8 cellular contexts compared by ENCODE assay signal in genomic region chr19:38389101-38389925, GRCh38. TPM values are rescaled to one million over a fixed set of nuclear protein-coding genes. Genes with fewer than 3 reads are reported as not detected.
DNase-seq lines count a peak whose midpoint lies in the region; ATAC-seq and TF ChIP-seq lines count a peak whose summit lies in the region.

No MANE protein-coding gene starts in this region.

- ATAC-seq in GM21825 (IDR thresholded peaks at IDR 0.05; ENCODE audit: unreplicated experiment): no peak

- TF ChIP-seq CTCF in mesothelial cell of epicardium (IDR thresholded peaks at IDR 0.05; ENCODE audit: unreplicated experiment): no peak

- H3K27me3 Mint-ChIP-seq in mesothelial cell of epicardium (ENCODE audit: low read depth): peaks cover 25% of the 10 kb centered on the region

- peaks cover 4% of the 10 kb centered on the region for H3K9me3 Mint-ChIP-seq in mesothelial cell of epicardium

- peaks cover 16% of the 10 kb centered on the region for H3K4me1 Mint-ChIP-seq in mesothelial cell of epicardium

- H3K36me3 Mint-ChIP-seq in mesothelial cell of epicardium: peaks cover 17% of the 10 kb centered on the region

- peak overlapping the region; percentile 57 for H3K27ac ChIP-seq in cingulate gyrus (ENCODE audit: low read depth, low read length)

- DNase-seq in DMS153 (lab: John Stamatoyannopoulos, UW): peak; percentile 14
- no peak for DNase-seq in DMS153 treated with DMSO at 0.1 percent for 48 hours (lab: John Stamatoyannopoulos, UW; ENCODE audit: unreplicated experiment)
- peak; percentile 35 for DNase-seq in NCI-H510A (lab: John Stamatoyannopoulos, UW)
- DNase-seq in mesothelial cell of epicardium (ENCODE audit: low spot score in 2 of 2, unreplicated experiment in 2 of 2): no peak
- DNase-seq in NCI-H1694 (lab: John Stamatoyannopoulos, UW): no peak
- no peak for DNase-seq in Kasumi-1 (lab: John Stamatoyannopoulos, UW)

- H3K27ac Mint-ChIP-seq in mesothelial cell of epicardium: peak overlapping the region; percentile 25

- peak overlapping the region; percentile 71 for H3K4me3 Mint-ChIP-seq in mesothelial cell of epicardium

RNA-seq across cellular contexts. Expression of gene SPRED3, which starts 0.8 kb away (rescaled TPM):
- total RNA-seq in mesothelial cell of epicardium: 6.7 to 7.1 TPM (median 7.0 TPM) in 3 replicates

RNA-seq across cellular contexts. Expression of gene GGN, which starts 1.5 kb away (rescaled TPM):
- total RNA-seq in mesothelial cell of epicardium: 1.3 to 2.4 TPM (median 2.0 TPM) in 3 replicates

RNA-seq across cellular contexts. Expression of gene FAM98C, which starts 13.6 kb away (rescaled TPM):
- 17.9 to 20.6 TPM (median 18.8 TPM) in 3 replicates for total RNA-seq in mesothelial cell of epicardium

RNA-seq across cellular contexts. Expression of gene PSMD8, which starts 14.9 kb away (rescaled TPM):
- 131 to 144 TPM (median 135 TPM) in 3 replicates for total RNA-seq in mesothelial cell of epicardium

RNA-seq across cellular contexts. Expression of gene RASGRP4, which starts 36.7 kb away (rescaled TPM):
- 1.1 to 1.7 TPM (median 1.2 TPM) in 3 replicates for total RNA-seq in mesothelial cell of epicardium

Comparison
In these comparisons a context has a peak if more than half of its experiments do, and no peak if none do; other contexts are left out.
1. DNase-seq: peak in DMS153 (single experiment) and NCI-H510A (single experiment); none in DMS153 treated with DMSO at 0.1 percent for 48 hours (single experiment), mesothelial cell of epicardium (0 of 2), NCI-H1694 (single experiment) and Kasumi-1 (0 of 2).